Comparison of ENCODE assay signal across 14 cellular contexts in genomic region chr5:157528036-157528632, GRCh38. TPM values are rescaled to one million over a fixed set of nuclear protein-coding genes. Genes with fewer than 3 reads are reported as not detected.
DNase-seq lines count a peak whose midpoint lies in the region; ATAC-seq and TF ChIP-seq lines count a peak whose summit lies in the region.
"Had no signal": no experiment of that assay in that cellular context is flagged by ENCODE, and none has a peak within 500 bp of the region (broad histone marks: within the 10 kb centered on the region; RNA-seq: fewer than 3 reads in every experiment).

No MANE protein-coding gene starts in this region.

- WGBS in mesenchymal stem cell: 41% methylated on average over 7 of the region's 9 CpGs
- 64 to 74% (median 68%) methylated on average over 8 to 9 of the region's 9 CpGs for WGBS in adrenal gland, 4 donors

- H3K27me3 ChIP-seq in mesenchymal stem cell (ENCODE audit: control insufficient read depth in 1 of 2, insufficient read depth in 1 of 2, low read length in 2 of 2) (no peaks in the 10 kb centered on the region), upper lobe of right lung (no peaks in the 10 kb centered on the region), adrenal gland (no peaks in the 10 kb centered on the region)
- H3K27me3 ChIP-seq: tibial artery had no signal

- no peak overlapping the region for H4K8ac ChIP-seq in mesenchymal stem cell (ENCODE audit: low read length)

- H3K27ac Mint-ChIP-seq in activated CD8-positive, alpha-beta T cell treated with anti-CD3 and anti-CD28 coated beads, Interleukin-2, amount 10 ng/mL, durations not matched to agents 7 days and 5 days: peak overlapping the region; percentile 20
- no peak overlapping the region for H3K27ac Mint-ChIP-seq in activated CD8-positive, alpha-beta T cell treated with anti-CD3 and anti-CD28 coated beads for 36 hours
- H3K27ac Mint-ChIP-seq in endothelial cell (ENCODE audit: unreplicated experiment): peak overlapping the region; percentile 82

- CTCF ChIA-PET in activated CD8-positive, alpha-beta T cell treated with anti-CD3 and anti-CD28 coated beads, Interleukin-2, amount 10 ng/mL, durations not matched to agents 7 days and 5 days (lab: Charles Lee): no interaction called here
- CTCF ChIA-PET in activated CD8-positive, alpha-beta T cell treated with anti-CD3 and anti-CD28 coated beads for 36 hours (lab: Charles Lee): no interaction called here

- no peak overlapping the region for H3K4me3 Mint-ChIP-seq in activated CD8-positive, alpha-beta T cell treated with anti-CD3 and anti-CD28 coated beads, Interleukin-2, amount 10 ng/mL, durations not matched to agents 7 days and 5 days
- H3K4me3 Mint-ChIP-seq in activated CD8-positive, alpha-beta T cell treated with anti-CD3 and anti-CD28 coated beads for 36 hours: no peak overlapping the region
- H3K4me3 Mint-ChIP-seq in endothelial cell (ENCODE audit: unreplicated experiment): peak overlapping the region; percentile 62

- no peak overlapping the region for H3K18ac ChIP-seq in mesenchymal stem cell (ENCODE audit: low read depth in 1 of 2, low read length in 2 of 2)

- H3K9me3 Mint-ChIP-seq in activated CD8-positive, alpha-beta T cell treated with anti-CD3 and anti-CD28 coated beads, Interleukin-2, amount 10 ng/mL, durations not matched to agents 7 days and 5 days (ENCODE audit: insufficient read depth): no peaks in the 10 kb centered on the region
- no peaks in the 10 kb centered on the region for H3K9me3 Mint-ChIP-seq in activated CD8-positive, alpha-beta T cell treated with anti-CD3 and anti-CD28 coated beads for 36 hours
- H3K9me3 Mint-ChIP-seq in endothelial cell (ENCODE audit: unreplicated experiment): no peaks in the 10 kb centered on the region

- no peak overlapping the region for H2AK5ac ChIP-seq in mesenchymal stem cell (ENCODE audit: low read length, severe bottlenecking)

- DNase-seq in activated CD8-positive, alpha-beta T cell treated with anti-CD3 and anti-CD28 coated beads, Interleukin-2, amount 10 ng/mL, durations not matched to agents 7 days and 5 days: no peak
- DNase-seq in activated CD8-positive, alpha-beta T cell treated with anti-CD3 and anti-CD28 coated beads for 36 hours: no peak
- DNase-seq in endothelial cell (ENCODE audit: low spot score): peak; percentile 14
- peak; percentile 77 for DNase-seq in mesenchymal stem cell
- no peak for DNase-seq in upper lobe of right lung
- no peak for DNase-seq in adrenal gland
- no peak for DNase-seq in HK-2 (ENCODE audit: unreplicated experiment)
- DNase-seq: activated CD4-positive, CD25-positive, alpha-beta regulatory T cell; activated effector memory CD4-positive, alpha-beta T cell treated with Interleukin-2 at 50 U/mL for 16 hours; central memory CD4-positive, alpha-beta T cell; NCI-H446; SHP77 had no signal

- H3K36me3 Mint-ChIP-seq in activated CD8-positive, alpha-beta T cell treated with anti-CD3 and anti-CD28 coated beads, Interleukin-2, amount 10 ng/mL, durations not matched to agents 7 days and 5 days (ENCODE audit: low read depth): peaks cover 74% of the 10 kb centered on the region
- H3K36me3 Mint-ChIP-seq in activated CD8-positive, alpha-beta T cell treated with anti-CD3 and anti-CD28 coated beads for 36 hours (ENCODE audit: low read depth): no peaks in the 10 kb centered on the region
- H3K36me3 Mint-ChIP-seq in endothelial cell (ENCODE audit: low read depth, unreplicated experiment): peaks cover 55% of the 10 kb centered on the region

- no peak overlapping the region for H3K14ac ChIP-seq in mesenchymal stem cell (ENCODE audit: low read length in 2 of 2)

- no peak overlapping the region for H3K9ac ChIP-seq in mesenchymal stem cell (ENCODE audit: low read length)

- H3K79me1 ChIP-seq in mesenchymal stem cell (replicated peaks; ENCODE audit: low read length, poor library complexity, severe bottlenecking): peaks cover 50% of the 10 kb centered on the region

- no peak overlapping the region for H3K4ac ChIP-seq in mesenchymal stem cell (ENCODE audit: low read depth in 1 of 2, low read length in 2 of 2)

- H3K9me3 ChIP-seq in mesenchymal stem cell (ENCODE audit: control insufficient read depth, low read length): no peaks in the 10 kb centered on the region
- H3K9me3 ChIP-seq in upper lobe of right lung: no peaks in the 10 kb centered on the region
- H3K9me3 ChIP-seq in adrenal gland (replicated peaks in 1 of 3): no peaks in the 10 kb centered on the region
- H3K9me3 ChIP-seq: tibial artery had no signal

- H3K36me3 ChIP-seq in mesenchymal stem cell (ENCODE audit: control insufficient read depth in 1 of 2, insufficient read depth in 2 of 2, low read depth in 1 of 2, low read length in 2 of 2): peaks cover 0 to 42% of the 10 kb centered on the region in 2 experiments
- no peaks in the 10 kb centered on the region for H3K36me3 ChIP-seq in upper lobe of right lung
- no peaks in the 10 kb centered on the region for H3K36me3 ChIP-seq in adrenal gland (replicated peaks in 1 of 2)

- peaks cover 32% of the 10 kb centered on the region for H3K4me1 Mint-ChIP-seq in activated CD8-positive, alpha-beta T cell treated with anti-CD3 and anti-CD28 coated beads, Interleukin-2, amount 10 ng/mL, durations not matched to agents 7 days and 5 days (ENCODE audit: low read depth)
- no peaks in the 10 kb centered on the region for H3K4me1 Mint-ChIP-seq in activated CD8-positive, alpha-beta T cell treated with anti-CD3 and anti-CD28 coated beads for 36 hours (ENCODE audit: low read depth)
- peaks cover 36% of the 10 kb centered on the region for H3K4me1 Mint-ChIP-seq in endothelial cell (ENCODE audit: unreplicated experiment)

- no peak for TF ChIP-seq POLR2A in adrenal gland (IDR thresholded peaks at IDR 0.05)

- no peak overlapping the region for H4K91ac ChIP-seq in mesenchymal stem cell (ENCODE audit: low read length)

- H3K4me1 ChIP-seq in mesenchymal stem cell (ENCODE audit: control insufficient read depth, insufficient read depth, low read depth, low read length) (peaks cover 5% of the 10 kb centered on the region), upper lobe of right lung (peaks cover 16% of the 10 kb centered on the region), adrenal gland (replicated peaks in 1 of 2) (peaks cover 0 to 6% of the 10 kb centered on the region in 2 donors)

- H2AFZ ChIP-seq in mesenchymal stem cell (ENCODE audit: low read depth, low read length): no peak overlapping the region

- no peaks in the 10 kb centered on the region for H3K27me3 Mint-ChIP-seq in activated CD8-positive, alpha-beta T cell treated with anti-CD3 and anti-CD28 coated beads, Interleukin-2, amount 10 ng/mL, durations not matched to agents 7 days and 5 days (ENCODE audit: low read depth)
- no peaks in the 10 kb centered on the region for H3K27me3 Mint-ChIP-seq in activated CD8-positive, alpha-beta T cell treated with anti-CD3 and anti-CD28 coated beads for 36 hours
- peaks cover 3% of the 10 kb centered on the region for H3K27me3 Mint-ChIP-seq in endothelial cell (ENCODE audit: unreplicated experiment)

- H2BK120ac ChIP-seq in mesenchymal stem cell (ENCODE audit: low read depth, low read length): no peak overlapping the region

- no peak overlapping the region for H3K23ac ChIP-seq in mesenchymal stem cell (ENCODE audit: low read length in 2 of 2)

- no peak overlapping the region for H3K4me3 ChIP-seq in mesenchymal stem cell (ENCODE audit: insufficient read depth in 1 of 2, low read depth in 1 of 2, low read length in 2 of 2)
- no peak overlapping the region for H3K4me3 ChIP-seq in upper lobe of right lung
- no peak overlapping the region for H3K4me3 ChIP-seq in adrenal gland
- H3K4me3 ChIP-seq: tibial artery had no signal

- intact Hi-C loops in activated CD8-positive, alpha-beta T cell treated with anti-CD3 and anti-CD28 coated beads for 36 hours (cut with micrococcal nuclease): no loop called here
- intact Hi-C loops in upper lobe of right lung (cut with DNase I) (no loop called here), adrenal gland (cut with DNase I) (no loop called here)

- TF ChIP-seq CTCF in activated CD8-positive, alpha-beta T cell treated with anti-CD3 and anti-CD28 coated beads for 36 hours (IDR thresholded peaks at IDR 0.05): no peak
- TF ChIP-seq CTCF in endothelial cell (IDR thresholded peaks at IDR 0.05; ENCODE audit: unreplicated experiment): no peak
- TF ChIP-seq CTCF in upper lobe of right lung (IDR thresholded peaks at IDR 0.05): no peak
- TF ChIP-seq CTCF in adrenal gland (IDR thresholded peaks at IDR 0.05): no peak

- H2BK12ac ChIP-seq in mesenchymal stem cell (ENCODE audit: low read length in 2 of 2): no peak overlapping the region

- no peak for ATAC-seq in activated CD8-positive, alpha-beta T cell treated with anti-CD3 and anti-CD28 coated beads, Interleukin-2, amount 10 ng/mL, durations not matched to agents 7 days and 5 days
- ATAC-seq in activated CD8-positive, alpha-beta T cell treated with anti-CD3 and anti-CD28 coated beads for 36 hours: no peak
- no peak for ATAC-seq in upper lobe of right lung
- no peak for ATAC-seq in HG02970 (IDR thresholded peaks at IDR 0.05; ENCODE audit: low FRiP score, unreplicated experiment)

- H2BK5ac ChIP-seq in mesenchymal stem cell (ENCODE audit: low read depth, low read length, poor library complexity, severe bottlenecking): no peak overlapping the region

- H3K4me2 ChIP-seq in mesenchymal stem cell (ENCODE audit: low read length, poor library complexity, severe bottlenecking): no peak overlapping the region

- H2BK15ac ChIP-seq in mesenchymal stem cell (ENCODE audit: low read depth, poor library complexity, severe bottlenecking): no peak overlapping the region

- POLR2A ChIA-PET in activated CD8-positive, alpha-beta T cell treated with anti-CD3 and anti-CD28 coated beads, Interleukin-2, amount 10 ng/mL, durations not matched to agents 7 days and 5 days (lab: Charles Lee): interaction anchor here (0.6 kb wide), 1 partner anchor 34 kb away, joined by 3 read pairs; no protein-coding TSS in a partner anchor
- POLR2A ChIA-PET in activated CD8-positive, alpha-beta T cell treated with anti-CD3 and anti-CD28 coated beads for 36 hours (lab: Charles Lee): no interaction called here

- H3K27ac ChIP-seq in mesenchymal stem cell (ENCODE audit: low read length, poor library complexity, severe bottlenecking) (no peak overlapping the region), upper lobe of right lung (peak overlapping the region; percentile 17), adrenal gland (peak overlapping the region in 1 of 5 donors; percentile 12)
- H3K27ac ChIP-seq: tibial artery had no signal

RNA-seq across cellular contexts. Expression of gene ADAM19, which starts 47.4 kb away (rescaled TPM):
- 10 to 100 TPM; 77.7 to 80.6 TPM for total RNA-seq in activated CD8-positive, alpha-beta T cell treated with anti-CD3 and anti-CD28 coated beads, Interleukin-2, amount 10 ng/mL, durations not matched to agents 7 days and 5 days
- total RNA-seq in activated CD8-positive, alpha-beta T cell treated with anti-CD3 and anti-CD28 coated beads for 36 hours: 10 to 100 TPM; 12.3 to 12.9 TPM
- total RNA-seq in endothelial cell (ENCODE audit: unreplicated experiment) (176 TPM), upper lobe of right lung (10.6 TPM), adrenal gland (10 to 100 TPM in 1 of 8 donors, 1 to 10 TPM in 7; 4.3 to 15.1 (median 6.4) TPM)
- 57.9 TPM for polyA plus RNA-seq in mesenchymal stem cell (2013, experiment 1 of 2)
- polyA plus RNA-seq in mesenchymal stem cell (2013, experiment 2 of 2): 57.0 TPM
- 1 to 10 TPM; 2.2 to 4.3 (median 2.6) TPM for polyA plus RNA-seq in adrenal gland

Comparison
In these comparisons a context has a peak if more than half of its experiments do, and no peak if none do; other contexts are left out.
1. DNase-seq: peak in endothelial cell (single experiment) and mesenchymal stem cell (single experiment); none in activated CD8-positive, alpha-beta T cell treated with anti-CD3 and anti-CD28 coated beads, Interleukin-2, amount 10 ng/mL, durations not matched to agents 7 days and 5 days (single experiment), activated CD8-positive, alpha-beta T cell treated with anti-CD3 and anti-CD28 coated beads for 36 hours (single experiment), upper lobe of right lung (single experiment), adrenal gland (0 of 7) and HK-2 (single experiment).